Comparison of ENCODE assay signal across 1 cellular context in genomic region chr9:98018347-98018746, GRCh38.
TF ChIP-seq lines count a peak whose summit lies in the region.

No MANE protein-coding gene starts in this region.

TF ChIP-seq in K562, 482 proteins besides CTCF, POLR2A, EP300 and RAD21:
- TF ChIP-seq, protein P1, sequence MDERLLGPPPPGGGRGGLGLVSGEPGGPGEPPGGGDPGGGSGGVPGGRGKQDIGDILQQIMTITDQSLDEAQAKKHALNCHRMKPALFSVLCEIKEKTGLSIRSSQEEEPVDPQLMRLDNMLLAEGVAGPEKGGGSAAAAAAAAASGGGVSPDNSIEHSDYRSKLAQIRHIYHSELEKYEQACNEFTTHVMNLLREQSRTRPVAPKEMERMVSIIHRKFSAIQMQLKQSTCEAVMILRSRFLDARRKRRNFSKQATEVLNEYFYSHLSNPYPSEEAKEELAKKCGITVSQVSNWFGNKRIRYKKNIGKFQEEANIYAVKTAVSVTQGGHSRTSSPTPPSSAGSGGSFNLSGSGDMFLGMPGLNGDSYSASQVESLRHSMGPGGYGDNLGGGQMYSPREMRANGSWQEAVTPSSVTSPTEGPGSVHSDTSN (CRISPR knock-in tag; IDR thresholded peaks at IDR 0.05; ENCODE audit: low read depth), result no peak
- TF ChIP-seq, protein P1 (tag; conservative IDR thresholded peaks at IDR 0.05; ENCODE audit: low read depth), result peak; percentile 48; the same call in 1 of the 2 replicates
- TF ChIP-seq SUPT5H (IDR thresholded peaks at IDR 0.05) (peak; percentile 10; the same call in 1 of the 2 replicates), ZNF76 (CRISPR knock-in tag; IDR thresholded peaks at IDR 0.05; ENCODE audit: borderline replicate concordance) (no peak), HDAC8 (tag; IDR thresholded peaks at IDR 0.05) (no peak), E2F8 (IDR thresholded peaks at IDR 0.05; ENCODE audit: low read depth, partially characterized antibody) (peak; percentile 23)
- TF ChIP-seq, protein P2, sequence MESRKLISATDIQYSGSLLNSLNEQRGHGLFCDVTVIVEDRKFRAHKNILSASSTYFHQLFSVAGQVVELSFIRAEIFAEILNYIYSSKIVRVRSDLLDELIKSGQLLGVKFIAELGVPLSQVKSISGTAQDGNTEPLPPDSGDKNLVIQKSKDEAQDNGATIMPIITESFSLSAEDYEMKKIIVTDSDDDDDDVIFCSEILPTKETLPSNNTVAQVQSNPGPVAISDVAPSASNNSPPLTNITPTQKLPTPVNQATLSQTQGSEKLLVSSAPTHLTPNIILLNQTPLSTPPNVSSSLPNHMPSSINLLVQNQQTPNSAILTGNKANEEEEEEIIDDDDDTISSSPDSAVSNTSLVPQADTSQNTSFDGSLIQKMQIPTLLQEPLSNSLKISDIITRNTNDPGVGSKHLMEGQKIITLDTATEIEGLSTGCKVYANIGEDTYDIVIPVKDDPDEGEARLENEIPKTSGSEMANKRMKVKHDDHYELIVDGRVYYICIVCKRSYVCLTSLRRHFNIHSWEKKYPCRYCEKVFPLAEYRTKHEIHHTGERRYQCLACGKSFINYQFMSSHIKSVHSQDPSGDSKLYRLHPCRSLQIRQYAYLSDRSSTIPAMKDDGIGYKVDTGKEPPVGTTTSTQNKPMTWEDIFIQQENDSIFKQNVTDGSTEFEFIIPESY (CRISPR knock-in tag; IDR thresholded peaks at IDR 0.05), result peak; percentile 59; the same call in 1 of the 2 replicates
- TF ChIP-seq, protein P3, sequence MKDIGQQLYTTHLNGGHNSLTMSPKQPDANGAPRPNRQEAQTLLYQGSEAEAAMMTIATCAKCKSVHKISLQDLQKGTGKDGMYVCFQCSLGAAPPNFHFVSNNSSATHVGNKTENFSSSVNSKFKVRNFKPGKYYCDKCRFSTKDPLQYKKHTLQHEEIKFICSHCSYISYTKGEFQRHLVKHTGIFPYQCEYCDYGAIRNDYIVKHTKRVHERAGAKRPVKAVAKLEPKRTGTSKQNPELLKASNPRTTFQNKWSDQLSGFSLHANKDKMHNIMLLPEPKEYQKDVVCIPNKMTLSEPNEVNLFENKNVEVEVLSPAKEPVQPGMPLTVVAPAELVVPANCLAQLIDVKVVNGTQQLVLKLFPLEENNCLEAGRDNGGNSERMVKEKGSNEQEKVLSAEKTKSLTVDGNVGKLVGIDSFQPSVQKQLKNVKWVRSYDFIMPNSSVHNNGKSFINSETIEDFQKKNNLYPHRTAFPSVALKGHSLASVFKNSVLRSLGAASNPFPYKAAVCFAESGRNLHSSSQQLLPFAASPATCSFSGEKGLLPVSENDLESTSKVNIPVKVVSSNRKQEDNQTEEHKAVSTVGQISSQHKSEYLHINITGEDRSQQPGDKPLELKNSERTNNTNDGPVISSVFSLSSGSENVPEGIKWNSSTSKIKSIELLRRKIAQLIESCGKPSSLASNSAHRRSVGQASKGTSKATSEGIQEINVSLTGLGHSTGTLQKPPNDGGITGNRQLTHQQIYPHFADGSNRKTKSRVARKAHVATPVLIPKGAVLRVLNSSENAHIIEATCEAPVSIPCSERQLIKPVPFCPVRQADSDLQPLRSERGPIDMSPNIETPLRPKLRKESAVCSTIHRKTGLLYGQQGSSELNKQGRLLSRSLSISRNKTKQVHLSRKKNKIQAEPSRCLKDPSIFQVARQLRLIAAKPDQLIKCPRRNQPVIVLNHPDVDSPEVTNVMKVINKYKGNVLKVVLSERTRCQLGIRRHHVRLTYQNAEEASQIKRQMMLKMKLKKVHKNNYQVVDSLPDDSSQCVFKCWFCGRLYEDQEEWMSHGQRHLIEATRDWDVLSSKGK (CRISPR knock-in tag; IDR thresholded peaks at IDR 0.05), result no peak
